Comparison of ENCODE assay signal across 27 cellular contexts in the genomic region with DNA sequence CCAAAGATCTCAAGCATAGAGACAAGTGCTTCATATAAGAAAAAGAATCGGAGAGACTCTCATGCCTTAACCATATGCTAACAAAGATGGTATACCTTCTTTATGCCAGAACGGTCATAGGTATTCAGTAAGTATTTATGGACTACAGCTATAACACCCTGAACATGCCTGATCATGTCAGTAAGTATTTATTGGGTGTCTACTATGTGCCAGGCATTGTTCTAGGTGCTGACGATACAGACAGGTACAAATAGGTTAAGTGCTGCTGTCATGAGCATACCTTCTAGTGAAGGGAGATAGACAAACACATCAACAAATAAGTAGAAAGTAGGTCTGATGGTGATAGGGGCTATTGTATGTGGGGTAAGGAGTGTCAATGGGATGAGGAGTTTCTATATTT. TPM values are rescaled to one million over a fixed set of nuclear protein-coding genes. Genes with fewer than 3 reads are reported as not detected.
"Had no signal": no experiment of that assay in that cellular context is flagged by ENCODE, and none has a peak within 500 bp of the region (broad histone marks: within the 10 kb centered on the region; RNA-seq: fewer than 3 reads in every experiment).

No MANE protein-coding gene starts in this region.

- H3K36me3 ChIP-seq: neutrophil, pancreas, right lobe of liver, thoracic aorta, transverse colon, upper lobe of right lung, uterus had no signal

- H3K27me3 Mint-ChIP-seq: stimulated activated naive CD8-positive, alpha-beta T cell treated with anti-CD3 and anti-CD28 coated beads, Interleukin-15, Interleukin-2, amounts not matched to agents 100 ng/mL and 50 ng/mL, for 24 hours had no signal

- H3K4me1 Mint-ChIP-seq: immature natural killer cell; naive B cell; stimulated activated naive B cell treated with anti-CD40 and anti-IgM and Interleukin-4, amounts not matched to agents 10 μg/mL and 1 μg/mL and 100 μg/mL, for 72 hours had no signal

- DNase-seq: effector memory CD4-positive, alpha-beta T cell; foreskin fibroblast; glutamatergic neuron; hypothalamus; immature natural killer cell; left ventricle myocardium superior; mesenchymal stem cell; mucosa of descending colon; naive B cell; pancreas; retina; right lobe of liver; small intestine; stimulated activated CD4-positive, alpha-beta T cell treated with anti-CD3 and anti-CD28 coated beads, Interleukin-15, amount 100 ng/mL, for 24 hours; stimulated activated CD4-positive, alpha-beta T cell treated with anti-CD3 and anti-CD28 coated beads, Interleukin-2, amount 100 ng/mL, for 48 hours; stimulated activated naive B cell treated with anti-CD40 and anti-IgM and Interleukin-4, amounts not matched to agents 10 μg/mL and 1 μg/mL and 100 μg/mL, for 72 hours; transverse colon; upper lobe of right lung; uterus had no signal

- H3K9me3 Mint-ChIP-seq: natural killer cell treated with Interleukin-12 subunit alpha and Interleukin-12 subunit beta and Interleukin-15 and Interleukin-18, amount 100 ng/mL, for 72 hours; neural crest cell; stimulated activated naive B cell treated with anti-CD40 and anti-IgM and Interleukin-4, amounts not matched to agents 10 μg/mL and 1 μg/mL and 100 μg/mL, for 72 hours; stimulated activated naive CD8-positive, alpha-beta T cell treated with anti-CD3 and anti-CD28 coated beads, Interleukin-15, Interleukin-2, amounts not matched to agents 100 ng/mL and 50 ng/mL, for 24 hours had no signal

- H3K9me3 ChIP-seq: mucosa of descending colon, neutrophil, pancreas, right lobe of liver, thoracic aorta, transverse colon, upper lobe of right lung, uterus had no signal

- H3K27ac Mint-ChIP-seq: immature natural killer cell; mesothelial cell of epicardium; naive B cell; natural killer cell treated with Interleukin-12 subunit alpha and Interleukin-12 subunit beta and Interleukin-15 and Interleukin-18, amount 100 ng/mL, for 72 hours; stimulated activated naive B cell treated with anti-CD40 and anti-IgM and Interleukin-4, amounts not matched to agents 10 μg/mL and 1 μg/mL and 100 μg/mL, for 72 hours; stimulated activated naive CD8-positive, alpha-beta T cell treated with anti-CD3 and anti-CD28 coated beads, Interleukin-15, Interleukin-2, amounts not matched to agents 100 ng/mL and 50 ng/mL, for 24 hours had no signal

- ATAC-seq: left ventricle myocardium superior; mucosa of descending colon; natural killer cell treated with Interleukin-12 subunit alpha and Interleukin-12 subunit beta and Interleukin-15 and Interleukin-18, amount 100 ng/mL, for 72 hours; pancreas; right lobe of liver; stimulated activated naive B cell treated with anti-CD40 and anti-IgM and Interleukin-4, amounts not matched to agents 10 μg/mL and 1 μg/mL and 100 μg/mL, for 72 hours; upper lobe of right lung had no signal

- H3K27ac ChIP-seq: coronary artery, neutrophil, pancreas, right lobe of liver, thoracic aorta, transverse colon, upper lobe of right lung, uterus had no signal

- H3K36me3 Mint-ChIP-seq: immature natural killer cell; mesothelial cell of epicardium; naive B cell; natural killer cell treated with Interleukin-12 subunit alpha and Interleukin-12 subunit beta and Interleukin-15 and Interleukin-18, amount 100 ng/mL, for 72 hours; stimulated activated naive B cell treated with anti-CD40 and anti-IgM and Interleukin-4, amounts not matched to agents 10 μg/mL and 1 μg/mL and 100 μg/mL, for 72 hours had no signal

- H3K4me3 Mint-ChIP-seq: immature natural killer cell; mesothelial cell of epicardium; natural killer cell treated with Interleukin-12 subunit alpha and Interleukin-12 subunit beta and Interleukin-15 and Interleukin-18, amount 100 ng/mL, for 72 hours; neural crest cell; stimulated activated naive B cell treated with anti-CD40 and anti-IgM and Interleukin-4, amounts not matched to agents 10 μg/mL and 1 μg/mL and 100 μg/mL, for 72 hours; stimulated activated naive CD8-positive, alpha-beta T cell treated with anti-CD3 and anti-CD28 coated beads, Interleukin-15, Interleukin-2, amounts not matched to agents 100 ng/mL and 50 ng/mL, for 24 hours had no signal

- FAIRE-seq: pancreas, small intestine had no signal

- H3K4me1 ChIP-seq: pancreas, right lobe of liver, transverse colon, upper lobe of right lung, uterus had no signal

- H3K27me3 ChIP-seq: neutrophil, right lobe of liver, transverse colon, upper lobe of right lung, uterus had no signal

- H3K4me3 ChIP-seq: coronary artery, lung, mucosa of descending colon, pancreas, right lobe of liver, thoracic aorta, transverse colon, upper lobe of right lung, uterus had no signal

RNA-seq across cellular contexts. Expression of gene MID1, which starts 9.5 kb away (rescaled TPM):
- polyA plus RNA-seq: immature natural killer cell had no signal
